Comparison of ENCODE assay signal across 9 cellular contexts in genomic region chr2:47346-48218, GRCh38. TPM values are rescaled to one million over a fixed set of nuclear protein-coding genes. Genes with fewer than 3 reads are reported as not detected.
DNase-seq lines count a peak whose midpoint lies in the region; ATAC-seq lines count a peak whose summit lies in the region.
"Had no signal": no experiment of that assay in that cellular context is flagged by ENCODE, and none has a peak within 500 bp of the region (broad histone marks: within the 10 kb centered on the region; RNA-seq: fewer than 3 reads in every experiment).

No MANE protein-coding gene starts in this region.

- 29% methylated on average over 19 of the region's 19 CpGs for WGBS in urinary bladder

- peaks cover 14% of the 10 kb centered on the region for H3K4me1 Mint-ChIP-seq in activated T-cell treated with anti-CD3 and anti-CD28 coated beads, Interleukin-2, amount 50 U/mL, for 72 hours (ENCODE audit: low read depth)
- H3K4me1 Mint-ChIP-seq in effector memory CD8-positive, alpha-beta T cell (ENCODE audit: low read depth in 2 of 2), result peaks cover 8 to 16% of the 10 kb centered on the region in 2 donors

- no peak overlapping the region for H3K27ac Mint-ChIP-seq in activated T-cell treated with anti-CD3 and anti-CD28 coated beads, Interleukin-2, amount 50 U/mL, for 72 hours
- H3K27ac Mint-ChIP-seq in effector memory CD8-positive, alpha-beta T cell, result peak overlapping the region in 1 of 2 donors; percentile 52

- no peaks in the 10 kb centered on the region for H3K9me3 ChIP-seq in mucosa of rectum (ENCODE audit: control insufficient read depth in 2 of 2, low read length in 2 of 2)

- peak overlapping the region; percentile 93 to 98 for H3K27ac ChIP-seq in mucosa of rectum (ENCODE audit: low read depth in 2 of 2, low read length in 2 of 2)
- H3K27ac ChIP-seq in urinary bladder (ENCODE audit: low read depth), result peak overlapping the region; percentile 75

- H3K4me3 ChIP-seq in mucosa of rectum (ENCODE audit: low read length in 2 of 2), result peak overlapping the region; percentile 74 to 93
- H3K4me3 ChIP-seq in urinary bladder (ENCODE audit: low read depth, low read length), result no peak overlapping the region

- ATAC-seq in activated T-cell treated with anti-CD3 and anti-CD28 coated beads, Interleukin-2, amount 50 U/mL, for 72 hours (replicated peaks in 1 of 2), result no peak
- no peak for ATAC-seq in effector memory CD8-positive, alpha-beta T cell (replicated peaks)
- no peak for ATAC-seq in GM21528 (IDR thresholded peaks at IDR 0.05; ENCODE audit: low FRiP score, unreplicated experiment)

- H3K9ac ChIP-seq in mucosa of rectum (ENCODE audit: low read depth in 1 of 2, low read length in 2 of 2), result peak overlapping the region; percentile 60 to 86

- DNase-seq in activated T-cell treated with anti-CD3 and anti-CD28 coated beads, Interleukin-2, amount 50 U/mL, for 72 hours, result no peak
- no peak for DNase-seq in activated T-cell treated with anti-CD3 and anti-CD28 coated beads for 4 hours
- no peak for DNase-seq in effector memory CD8-positive, alpha-beta T cell
- DNase-seq in HK-2 (ENCODE audit: unreplicated experiment), result no peak
- DNase-seq in SW 1271 (lab: John Stamatoyannopoulos, UW), result no peak

- H3K4me1 ChIP-seq in mucosa of rectum (ENCODE audit: control insufficient read depth in 2 of 2, insufficient read depth in 2 of 2, low read length in 2 of 2) (peaks cover 14 to 26% of the 10 kb centered on the region in 2 donors), urinary bladder (ENCODE audit: insufficient read depth) (no peaks in the 10 kb centered on the region)

- peaks cover 50% of the 10 kb centered on the region for H3K27me3 Mint-ChIP-seq in activated T-cell treated with anti-CD3 and anti-CD28 coated beads, Interleukin-2, amount 50 U/mL, for 72 hours (ENCODE audit: low read depth)
- H3K27me3 Mint-ChIP-seq in effector memory CD8-positive, alpha-beta T cell, result peaks cover 53 to 73% of the 10 kb centered on the region in 2 donors

- peaks cover 0 to 4% of the 10 kb centered on the region in 2 donors for H3K27me3 ChIP-seq in mucosa of rectum (ENCODE audit: control insufficient read depth in 2 of 2, insufficient read depth in 2 of 2, low read length in 2 of 2)

- H3K36me3 Mint-ChIP-seq in activated T-cell treated with anti-CD3 and anti-CD28 coated beads, Interleukin-2, amount 50 U/mL, for 72 hours (ENCODE audit: insufficient read depth in 2 of 2), result peaks cover 1 to 4% of the 10 kb centered on the region in 2 donors
- no peaks in the 10 kb centered on the region for H3K36me3 Mint-ChIP-seq in effector memory CD8-positive, alpha-beta T cell (ENCODE audit: insufficient read depth)

- H3K4me3 Mint-ChIP-seq in activated T-cell treated with anti-CD3 and anti-CD28 coated beads, Interleukin-2, amount 50 U/mL, for 72 hours, result peak overlapping the region; percentile 81 to 84
- peak overlapping the region; percentile 90 to 92 for H3K4me3 Mint-ChIP-seq in effector memory CD8-positive, alpha-beta T cell

- no peaks in the 10 kb centered on the region for H3K36me3 ChIP-seq in mucosa of rectum (ENCODE audit: control insufficient read depth in 2 of 2, insufficient read depth in 2 of 2, low read length in 2 of 2)
- H3K36me3 ChIP-seq in urinary bladder (ENCODE audit: insufficient read depth), result no peaks in the 10 kb centered on the region

- H3K9me3 Mint-ChIP-seq in activated T-cell treated with anti-CD3 and anti-CD28 coated beads, Interleukin-2, amount 50 U/mL, for 72 hours, result no peaks in the 10 kb centered on the region
- no peaks in the 10 kb centered on the region for H3K9me3 Mint-ChIP-seq in effector memory CD8-positive, alpha-beta T cell

RNA-seq across cellular contexts. Expression of gene FAM110C, which starts 1.3 kb away (rescaled TPM):
- 1 to 10 TPM in 1 of 2 donors, under 1 TPM in 1; 0.72 to 2.0 TPM for total RNA-seq in activated T-cell treated with anti-CD3 and anti-CD28 coated beads, Interleukin-2, amount 50 U/mL, for 72 hours
- total RNA-seq in urinary bladder, result 10.8 TPM
- polyA plus RNA-seq in urinary bladder, result 3.8 TPM
- total RNA-seq: LHCN-M2 had no signal
